10 cellular contexts compared by ENCODE assay signal in the genomic region with DNA sequence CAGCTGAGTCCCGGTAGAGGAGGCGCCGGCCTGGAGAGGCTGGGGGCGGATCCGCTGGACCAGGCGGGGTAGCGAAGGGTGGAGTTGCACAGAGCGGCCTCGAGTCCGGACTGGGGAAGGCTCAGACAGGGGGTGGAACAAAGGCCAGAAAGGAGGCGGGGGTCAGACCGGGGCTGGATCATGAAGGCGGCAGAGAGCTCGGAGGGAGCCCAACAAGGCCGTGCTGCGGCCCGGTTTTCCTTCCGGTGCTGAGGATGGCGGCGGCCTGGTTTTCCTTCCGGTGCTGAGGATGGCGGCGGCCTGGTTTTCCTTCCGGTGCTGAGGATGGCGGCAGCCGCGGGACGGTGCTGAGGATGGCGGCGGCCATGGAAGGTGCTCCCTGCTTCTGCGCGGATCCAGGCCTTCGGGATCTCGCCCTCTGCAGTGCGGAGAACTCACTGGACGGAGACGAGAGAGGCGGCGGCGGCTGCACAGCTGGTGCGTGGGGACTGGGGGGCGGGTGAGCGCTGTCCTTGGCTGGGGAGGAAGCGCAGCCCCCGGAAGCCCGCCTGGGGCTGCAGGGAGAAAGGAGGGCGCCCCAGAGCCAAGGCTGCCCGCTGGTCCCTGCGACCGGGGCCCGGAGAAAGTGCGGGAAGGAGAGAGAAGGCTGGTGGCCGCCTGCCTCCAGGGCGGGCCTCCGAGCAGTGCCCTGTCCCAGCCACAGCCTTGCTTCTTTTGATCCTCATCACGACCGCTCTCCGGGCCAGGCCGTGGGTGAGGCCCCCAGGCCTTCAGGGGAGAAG.
A peak's percentile ranks its signal among the peaks of the same experiment; 100 is the strongest.
DNase-seq lines count a peak whose midpoint lies in the region; ATAC-seq and TF ChIP-seq lines count a peak whose summit lies in the region.
"Had no signal": no experiment of that assay in that cellular context is flagged by ENCODE, and none has a peak within 500 bp of the region (broad histone marks: within the 10 kb centered on the region; RNA-seq: fewer than 3 reads in every experiment).

No MANE protein-coding gene starts in this region.

- no peaks in the 10 kb centered on the region for H3K27me3 ChIP-seq in aorta (ENCODE audit: control insufficient read depth in 1 of 2, insufficient read depth in 2 of 2, low read length in 1 of 2)

- H3K36me3 ChIP-seq in aorta (ENCODE audit: control insufficient read depth in 1 of 2, insufficient read depth in 2 of 2, low read length in 1 of 2), result no peaks in the 10 kb centered on the region
- H3K36me3 ChIP-seq: BE2C had no signal

- DNase-seq in cardiac septum (ENCODE audit: low spot score) (peak; percentile 67), left ventricle myocardium superior (no peak), astrocyte of the spinal cord (ENCODE audit: low read depth, low spot score) (no peak), left kidney (ENCODE audit: low read depth, low spot score) (peak; percentile 24), aorta (peak in 1 of 2 donors; percentile 65), NCI-H2196 (lab: John Stamatoyannopoulos, UW; ENCODE audit: unreplicated experiment) (no peak), NK-92 (lab: John Stamatoyannopoulos, UW; ENCODE audit: unreplicated experiment) (no peak)
- DNase-seq: BE2C, NCI-H345 had no signal

- ATAC-seq in left ventricle myocardium superior, result no peak
- peak; percentile 48 for ATAC-seq in aorta (ENCODE audit: low FRiP score)
- ATAC-seq in GM21619 (IDR thresholded peaks at IDR 0.05; ENCODE audit: unreplicated experiment), result no peak

- intact Hi-C loops in cardiac septum (cut with DNase I) (no loop called here), left ventricle myocardium superior (cut with micrococcal nuclease) (no loop called here), aorta (cut with DNase I) (no loop called here)

- in situ Hi-C loops in astrocyte of the spinal cord (cut with HindIII; ENCODE audit: low sequenced_read_pairs), result no loop called here

- H3K9me3 ChIP-seq in aorta (ENCODE audit: control insufficient read depth, low read length), result no peaks in the 10 kb centered on the region
- H3K9me3 ChIP-seq: BE2C had no signal

- WGBS in aorta, 2 donors, result 68 to 79% methylated on average over 40 to 59 of the region's 59 CpGs

- no peak overlapping the region for H3K27ac ChIP-seq in aorta (ENCODE audit: low read depth in 1 of 2, low read length in 2 of 2)

- no peaks in the 10 kb centered on the region for H3K4me1 ChIP-seq in aorta (ENCODE audit: control insufficient read depth in 1 of 2, insufficient read depth in 2 of 2, low read length in 2 of 2)
- H3K4me1 ChIP-seq: BE2C had no signal

- H3K4me3 ChIP-seq in astrocyte of the spinal cord (ENCODE audit: low read depth, low read length) (peak overlapping the region; percentile 10), aorta (ENCODE audit: low read length in 2 of 2) (no peak overlapping the region)

- TF ChIP-seq CTCF in astrocyte of the spinal cord (IDR thresholded peaks at IDR 0.05; ENCODE audit: low read depth, low read length), result no peak

Comparison
In these comparisons a context has a peak if more than half of its experiments do, and no peak if none do; other contexts are left out.
1. DNase-seq: peak in cardiac septum (single experiment) and left kidney (single experiment); none in left ventricle myocardium superior (single experiment), astrocyte of the spinal cord (single experiment), NCI-H2196 (single experiment) and NK-92 (single experiment).